Comparison of ENCODE assay signal across 17 cellular contexts in genomic region chr12:46223047-46223446, GRCh38. TPM values are rescaled to one million over a fixed set of nuclear protein-coding genes. Genes with fewer than 3 reads are reported as not detected.
DNase-seq lines count a peak whose midpoint lies in the region; ATAC-seq, FAIRE-seq and TF ChIP-seq lines count a peak whose summit lies in the region.
"Had no signal": no experiment of that assay in that cellular context is flagged by ENCODE, and none has a peak within 500 bp of the region (broad histone marks: within the 10 kb centered on the region; RNA-seq: fewer than 3 reads in every experiment).

No MANE protein-coding gene starts in this region.

- H4K20me1 ChIP-seq in HepG2 (ENCODE audit: insufficient read depth, low read length): no peaks in the 10 kb centered on the region

- POLR2A ChIA-PET in HepG2 (lab: Yijun Ruan, JAX): no interaction called here
- POLR2A ChIA-PET in activated CD4-positive, alpha-beta memory T cell treated with anti-CD3 and anti-CD28 coated beads for 36 hours (lab: Charles Lee): interaction anchor here (1.2 kb wide), 1 partner anchor 46 kb away, joined by 6 read pairs; the partner anchor contains the start of gene SLC38A1

- TF ChIP-seq RAD21 in HepG2 (CRISPR knock-in tag; IDR thresholded peaks at IDR 0.05): no peak

- no peak overlapping the region for H3K4me3 ChIP-seq in HepG2 (replicated peaks in 1 of 3; ENCODE audit: insufficient read depth in 1 of 3, low read depth in 2 of 3, low read length in 3 of 3)
- H3K4me3 ChIP-seq in right lobe of liver: no peak overlapping the region
- H3K4me3 ChIP-seq in esophagus muscularis mucosa: no peak overlapping the region
- no peak overlapping the region for H3K4me3 ChIP-seq in MG63
- H3K4me3 ChIP-seq: pancreas, tibial artery had no signal

- no peak overlapping the region for H3K4me2 ChIP-seq in HepG2 (ENCODE audit: low read depth, low read length)

- peaks cover 82% of the 10 kb centered on the region for H3K4me1 Mint-ChIP-seq in activated CD4-positive, alpha-beta memory T cell treated with anti-CD3 and anti-CD28 coated beads for 36 hours (ENCODE audit: low read depth)
- H3K4me1 Mint-ChIP-seq in stimulated activated naive CD8-positive, alpha-beta T cell treated with anti-CD3 and anti-CD28 coated beads, Interleukin-15, amount 100 ng/mL, for 72 hours: peaks cover 93% of the 10 kb centered on the region

- H3K9me3 ChIP-seq in HepG2 (ENCODE audit: low read length) (no peaks in the 10 kb centered on the region), right lobe of liver (no peaks in the 10 kb centered on the region), esophagus muscularis mucosa (no peaks in the 10 kb centered on the region), MG63 (no peaks in the 10 kb centered on the region)
- H3K9me3 ChIP-seq: pancreas, tibial artery had no signal

- in situ Hi-C loops in HepG2 (cut with HindIII; ENCODE audit: extremely low pct_ligation_motif_present, low pct_unique_long_range_greater_than_20kb): no loop called here

- no peak overlapping the region for H2AFZ ChIP-seq in HepG2 (ENCODE audit: low read length)

- H3K27ac Mint-ChIP-seq in activated CD4-positive, alpha-beta memory T cell treated with anti-CD3 and anti-CD28 coated beads for 36 hours: peak overlapping the region; percentile 71
- H3K27ac Mint-ChIP-seq in stimulated activated naive CD8-positive, alpha-beta T cell treated with anti-CD3 and anti-CD28 coated beads, Interleukin-15, amount 100 ng/mL, for 72 hours: peak overlapping the region; percentile 2 to 94

- H3K27me3 ChIP-seq in HepG2 (ENCODE audit: control insufficient read depth in 1 of 2, insufficient read depth in 2 of 2, low read length in 2 of 2) (no peaks in the 10 kb centered on the region), right lobe of liver (no peaks in the 10 kb centered on the region), esophagus muscularis mucosa (no peaks in the 10 kb centered on the region), MG63 (no peaks in the 10 kb centered on the region)
- H3K27me3 ChIP-seq: pancreas, tibial artery had no signal

- intact Hi-C loops in HepG2 (cut with micrococcal nuclease; ENCODE audit: unreplicated experiment) (no loop called here), right lobe of liver (cut with DNase I) (no loop called here), esophagus muscularis mucosa (cut with DNase I) (loop anchor here (5.0 kb wide), 1 partner anchor 39 kb away; no protein-coding TSS in a partner anchor)
- intact Hi-C loops in activated CD4-positive, alpha-beta memory T cell treated with anti-CD3 and anti-CD28 coated beads for 36 hours (cut with micrococcal nuclease): no loop called here

- WGBS in HepG2 (ENCODE audit: low lambda C conversion rate): 96% methylated on average over 5 of the region's 5 CpGs
- WGBS in right lobe of liver (ENCODE audit: insufficient coverage, low coverage, low lambda C conversion rate, missing lambda C conversion rate): 60% methylated on average over 5 of the region's 5 CpGs
- 97% methylated on average over 5 of the region's 5 CpGs for WGBS in esophagus muscularis mucosa

- CTCF ChIA-PET in HepG2 (lab: Yijun Ruan, JAX; ENCODE audit: low intra/inter-chr PET ratio, low total read pairs): no interaction called here
- CTCF ChIA-PET in activated CD4-positive, alpha-beta memory T cell treated with anti-CD3 and anti-CD28 coated beads for 36 hours (lab: Charles Lee): no interaction called here

- H3K27ac ChIP-seq in HepG2 (ENCODE audit: extremely low read length, insufficient read depth, low read length) (no peak overlapping the region), right lobe of liver (no peak overlapping the region), esophagus muscularis mucosa (replicated peaks in 1 of 4) (peak overlapping the region; percentile 68 to 82 (median 74))
- H3K27ac ChIP-seq: pancreas had no signal

- H3K4me1 ChIP-seq in HepG2 (ENCODE audit: insufficient read depth, low read length) (no peaks in the 10 kb centered on the region), right lobe of liver (no peaks in the 10 kb centered on the region), esophagus muscularis mucosa (peaks cover 41 to 100% (median 94%) of the 10 kb centered on the region in 4 donors)

- TF ChIP-seq EP300 in HepG2 (IDR thresholded peaks at IDR 0.05; ENCODE audit: low read depth in 2 of 2, low read length in 2 of 2) (no peak), HepG2 (CRISPR knock-in tag; IDR thresholded peaks at IDR 0.05; ENCODE audit: borderline replicate concordance) (no peak), esophagus muscularis mucosa (IDR thresholded peaks at IDR 0.05) (no peak)

- H3K9me3 Mint-ChIP-seq in activated CD4-positive, alpha-beta memory T cell treated with anti-CD3 and anti-CD28 coated beads for 36 hours: no peaks in the 10 kb centered on the region
- H3K9me3 Mint-ChIP-seq in stimulated activated naive CD8-positive, alpha-beta T cell treated with anti-CD3 and anti-CD28 coated beads, Interleukin-15, amount 100 ng/mL, for 72 hours: no peaks in the 10 kb centered on the region

- no peaks in the 10 kb centered on the region for H3K27me3 Mint-ChIP-seq in activated CD4-positive, alpha-beta memory T cell treated with anti-CD3 and anti-CD28 coated beads for 36 hours
- H3K27me3 Mint-ChIP-seq in stimulated activated naive CD8-positive, alpha-beta T cell treated with anti-CD3 and anti-CD28 coated beads, Interleukin-15, amount 100 ng/mL, for 72 hours: no peaks in the 10 kb centered on the region

- no peak for DNase-seq in HepG2 (ENCODE audit: low spot score)
- no peak for DNase-seq in right lobe of liver
- peak; percentile 20 for DNase-seq in activated CD4-positive, alpha-beta memory T cell treated with anti-CD3 and anti-CD28 coated beads for 36 hours
- DNase-seq in esophagus muscularis mucosa (ENCODE audit: extremely low spot score): no peak
- no peak for DNase-seq in stimulated activated naive CD8-positive, alpha-beta T cell treated with anti-CD3 and anti-CD28 coated beads, Interleukin-15, amount 100 ng/mL, for 72 hours
- DNase-seq in AG20443 (ENCODE audit: low spot score): no peak
- no peak for DNase-seq in MG63
- DNase-seq: activated CD4-positive, alpha-beta T cell treated with anti-CD3 and anti-CD28 coated beads, Interleukin-2, amount 50 U/mL, for 48 hours; left ventricle myocardium superior; NCI-H2081 treated with DMSO at 0.1 percent for 48 hours; NCI-H526 treated with DMSO at 0.1 percent for 48 hours; pancreas; PC-3; stimulated activated CD4-positive, alpha-beta T cell treated with anti-CD3 and anti-CD28 coated beads, Interleukin-4, amount 100 ng/mL, for 24 hours; tibial artery had no signal

- peaks cover 66% of the 10 kb centered on the region for H3K36me3 Mint-ChIP-seq in activated CD4-positive, alpha-beta memory T cell treated with anti-CD3 and anti-CD28 coated beads for 36 hours

- no peak overlapping the region for H3K9ac ChIP-seq in HepG2 (ENCODE audit: insufficient read depth, low read depth, low read length)

- H3K79me2 ChIP-seq in HepG2 (ENCODE audit: insufficient read depth, low read length): no peaks in the 10 kb centered on the region

- no TSS peak for BruUV-seq in HepG2 (replicated peaks; lab: Mats Ljungman, UMichigan)

- TF ChIP-seq CTCF in HepG2 (CRISPR knock-in tag; IDR thresholded peaks at IDR 0.05) (no peak), right lobe of liver (IDR thresholded peaks at IDR 0.05) (no peak), esophagus muscularis mucosa (IDR thresholded peaks at IDR 0.05) (no peak)

- H3K36me3 ChIP-seq in HepG2 (replicated peaks in 1 of 2; ENCODE audit: control insufficient read depth in 1 of 2, insufficient read depth in 2 of 2, low read length in 2 of 2): peaks cover 13 to 60% of the 10 kb centered on the region in 2 experiments
- no peaks in the 10 kb centered on the region for H3K36me3 ChIP-seq in right lobe of liver
- no peaks in the 10 kb centered on the region for H3K36me3 ChIP-seq in esophagus muscularis mucosa
- H3K36me3 ChIP-seq in MG63: peaks cover 77% of the 10 kb centered on the region
- H3K36me3 ChIP-seq: pancreas, tibial artery had no signal

- TF ChIP-seq POLR2A in HepG2 (IDR thresholded peaks at IDR 0.05; ENCODE audit: insufficient read depth in 1 of 2, low read depth in 2 of 2, low read length in 2 of 2) (no peak), right lobe of liver (IDR thresholded peaks at IDR 0.05) (no peak), esophagus muscularis mucosa (IDR thresholded peaks at IDR 0.05; ENCODE audit: low read depth) (no peak)

- no peak for FAIRE-seq in HepG2 (lab: Jason Lieb, UNC)
- FAIRE-seq: TTC549 had no signal

- no peak overlapping the region for H3K4me3 Mint-ChIP-seq in activated CD4-positive, alpha-beta memory T cell treated with anti-CD3 and anti-CD28 coated beads for 36 hours
- peak overlapping the region in 1 of 2 donors; percentile 48 for H3K4me3 Mint-ChIP-seq in stimulated activated naive CD8-positive, alpha-beta T cell treated with anti-CD3 and anti-CD28 coated beads, Interleukin-15, amount 100 ng/mL, for 72 hours

- ATAC-seq in HepG2: no peak
- ATAC-seq in right lobe of liver: no peak
- no peak for ATAC-seq in stimulated activated naive CD8-positive, alpha-beta T cell treated with anti-CD3 and anti-CD28 coated beads, Interleukin-15, amount 100 ng/mL, for 72 hours
- ATAC-seq in HG02571 (IDR thresholded peaks at IDR 0.05; ENCODE audit: unreplicated experiment): no peak
- ATAC-seq: left ventricle myocardium superior, pancreas, PC-3 had no signal

RNA-seq across cellular contexts. Expression of gene SLC38A1, which starts 45.8 kb away (rescaled TPM):
- total RNA-seq in HepG2 (2016; rRNA removed; fragmentation: Illumina TruSeq; extraction: Trizol): 47.0 and 49.8 TPM in 2 replicates
- 38.0 and 39.4 TPM in 2 replicates for total RNA-seq in HepG2 (2016; cell fraction: cytosol; rRNA removed; fragmentation: Illumina TruSeq; extraction: Trizol; ENCODE audit: low read depth)
- total RNA-seq in HepG2 (2016; cell fraction: insoluble cytoplasmic fraction; rRNA removed; fragmentation: Illumina TruSeq; extraction: Trizol): 47.7 and 50.5 TPM in 2 replicates
- total RNA-seq in HepG2 (2016; cell fraction: membrane; rRNA removed; fragmentation: Illumina TruSeq; extraction: Trizol): 32.7 and 33.7 TPM in 2 replicates
- 56.8 and 57.5 TPM in 2 replicates for total RNA-seq in HepG2 (2016; cell fraction: nucleus; rRNA removed; fragmentation: Illumina TruSeq; extraction: Trizol)
- 42.0 and 50.6 TPM in 2 replicates for polyA plus RNA-seq in HepG2 (2011; rRNA removed)
- polyA plus RNA-seq in HepG2 (2011; cell fraction: cytosol; rRNA removed): 23.8 and 38.5 TPM in 2 replicates
- polyA plus RNA-seq in HepG2 (2011; cell fraction: nucleus; rRNA removed): 23.7 and 30.2 TPM in 2 replicates
- polyA plus RNA-seq in HepG2 (2012): 35.2 and 56.5 TPM in 2 replicates
- 4.1 and 5.4 TPM in 2 replicates for polyA plus RNA-seq in HepG2 (2016; cell fraction: cytosol; fragmentation: Illumina TruSeq; extraction: Trizol; ENCODE audit: low read depth)
- 25.3 and 31.2 TPM in 2 replicates for polyA plus RNA-seq in HepG2 (2016; cell fraction: insoluble cytoplasmic fraction; fragmentation: Illumina TruSeq; extraction: Trizol; ENCODE audit: low read depth)
- polyA plus RNA-seq in HepG2 (2016; cell fraction: membrane; fragmentation: Illumina TruSeq; extraction: Trizol; ENCODE audit: low read depth): 10.1 and 10.4 TPM in 2 replicates
- 39.9 and 42.9 TPM in 2 replicates for polyA plus RNA-seq in HepG2 (2016; cell fraction: nucleus; fragmentation: Illumina TruSeq; extraction: Trizol; ENCODE audit: insufficient read depth, low read depth)
- polyA minus RNA-seq in HepG2 (2011; rRNA and poly(A)+ RNA removed; ENCODE audit: low replicate concordance): 122 and 355 TPM in 2 replicates
- 81.0 and 98.9 TPM in 2 replicates for polyA minus RNA-seq in HepG2 (2011; cell fraction: cytosol; rRNA and poly(A)+ RNA removed)
- 132 and 143 TPM in 2 replicates for polyA minus RNA-seq in HepG2 (2011; cell fraction: nucleus; rRNA and poly(A)+ RNA removed)
- total RNA-seq in right lobe of liver: 10 to 100 TPM in 4 of 6 experiments, 1 to 10 TPM in 2; 7.9 to 20.7 (median 12.2) TPM
- 100 to 1,000 TPM; 142 TPM for total RNA-seq in activated CD4-positive, alpha-beta memory T cell treated with anti-CD3 and anti-CD28 coated beads for 36 hours
- 100 to 1,000 TPM; 173 to 200 (median 193) TPM for total RNA-seq in esophagus muscularis mucosa
- total RNA-seq in MG63 (2014; rRNA removed; shearing (Covaris generic); ENCODE audit: low replicate concordance): 54.3 and 61.2 TPM in 2 replicates

Comparison
In these comparisons a context has a peak if more than half of its experiments do, and no peak if none do; other contexts are left out.
1. H3K27ac ChIP-seq: peak in esophagus muscularis mucosa (4 of 4); none in HepG2 (single experiment) and right lobe of liver (0 of 3).